ENCODE assay signal across 8 cellular contexts in genomic region chr17:40122944-40123810, GRCh38. TPM values are rescaled to one million over a fixed set of nuclear protein-coding genes. Genes with fewer than 3 reads are reported as not detected.
DNase-seq lines count a peak whose midpoint lies in the region; ATAC-seq and TF ChIP-seq lines count a peak whose summit lies in the region.

No MANE protein-coding gene starts in this region.

- H3K4me3 Mint-ChIP-seq in stimulated activated memory B cell treated with anti-CD40 and anti-IgM and Interleukin-4, amounts not matched to agents 10 μg/mL and 1 μg/mL and 100 μg/mL, for 72 hours, result peak overlapping the region; percentile 94

- H3K4me1 Mint-ChIP-seq in stimulated activated memory B cell treated with anti-CD40 and anti-IgM and Interleukin-4, amounts not matched to agents 10 μg/mL and 1 μg/mL and 100 μg/mL, for 72 hours, result peaks cover 44% of the 10 kb centered on the region

- DNase-seq in D341Med (ENCODE audit: low spot score) (peak; percentile 86), NCI-H1694 (lab: John Stamatoyannopoulos, UW) (peak; percentile 53), coronary artery (ENCODE audit: low spot score) (peak; percentile 76)

- peak in 1 of 2 donors; percentile 11 for TF ChIP-seq RAD21 in liver (IDR thresholded peaks at IDR 0.05)

- peak overlapping the region; percentile 81 to 92 for H3K9ac ChIP-seq in liver (ENCODE audit: low read depth in 1 of 2, low read length in 2 of 2)

- WGBS in liver, result under 1% methylated on average over 48 of the region's 48 CpGs

- peak overlapping the region; percentile 99 to 100 for H3K27ac ChIP-seq in coronary artery
- peak overlapping the region; percentile 91 to 95 for H3K27ac ChIP-seq in liver (ENCODE audit: low read depth in 1 of 2, low read length in 2 of 2)

- no peak for TF ChIP-seq CTCF in WI38 (IDR thresholded peaks at IDR 0.05; ENCODE audit: low read depth, low read length)
- no peak for TF ChIP-seq CTCF in coronary artery (IDR thresholded peaks at IDR 0.05)
- no peak for TF ChIP-seq CTCF in liver (IDR thresholded peaks at IDR 0.05; ENCODE audit: low read depth, low read length, missing input control)

- H3K27ac Mint-ChIP-seq in stimulated activated memory B cell treated with anti-CD40 and anti-IgM and Interleukin-4, amounts not matched to agents 10 μg/mL and 1 μg/mL and 100 μg/mL, for 72 hours, result peak overlapping the region; percentile 75

- peak; percentile 15 for ATAC-seq in GM21619 (IDR thresholded peaks at IDR 0.05; ENCODE audit: unreplicated experiment)
- ATAC-seq in stimulated activated memory B cell treated with anti-CD40 and anti-IgM and Interleukin-4, amounts not matched to agents 10 μg/mL and 1 μg/mL and 100 μg/mL, for 72 hours, result peak; percentile 37
- no peak for ATAC-seq in GM19463 (IDR thresholded peaks at IDR 0.05; ENCODE audit: unreplicated experiment)

- H3K9me3 Mint-ChIP-seq in stimulated activated memory B cell treated with anti-CD40 and anti-IgM and Interleukin-4, amounts not matched to agents 10 μg/mL and 1 μg/mL and 100 μg/mL, for 72 hours, result no peaks in the 10 kb centered on the region

- H3K27me3 ChIP-seq in liver (ENCODE audit: control insufficient read depth in 4 of 4, insufficient read depth in 4 of 4, low read length in 3 of 4), result no peaks in the 10 kb centered on the region

- no peaks in the 10 kb centered on the region for H3K27me3 Mint-ChIP-seq in stimulated activated memory B cell treated with anti-CD40 and anti-IgM and Interleukin-4, amounts not matched to agents 10 μg/mL and 1 μg/mL and 100 μg/mL, for 72 hours

- peaks cover 2 to 12% (median 10%) of the 10 kb centered on the region in 4 donors for H3K36me3 ChIP-seq in liver (ENCODE audit: control insufficient read depth in 4 of 4, insufficient read depth in 3 of 4, low read depth in 1 of 4, low read length in 3 of 4)

- H3K36me3 Mint-ChIP-seq in stimulated activated memory B cell treated with anti-CD40 and anti-IgM and Interleukin-4, amounts not matched to agents 10 μg/mL and 1 μg/mL and 100 μg/mL, for 72 hours, result peaks cover 18% of the 10 kb centered on the region

- H3K4me3 ChIP-seq in WI38 (ENCODE audit: low read depth, low read length) (peak overlapping the region; percentile 95), coronary artery (peak overlapping the region; percentile 99), liver (ENCODE audit: low read depth in 1 of 3, low read length in 3 of 3) (peak overlapping the region; percentile 86 to 97 (median 96))

- no peaks in the 10 kb centered on the region for H3K9me3 ChIP-seq in liver (ENCODE audit: control insufficient read depth in 4 of 4, low read length in 3 of 4)

- peaks cover 3 to 26% (median 22%) of the 10 kb centered on the region in 4 donors for H3K4me1 ChIP-seq in liver (ENCODE audit: control insufficient read depth in 4 of 4, insufficient read depth in 4 of 4, low read length in 3 of 4)

TF ChIP-seq in liver, 16 proteins besides CTCF, POLR2A, EP300 and RAD21:
- TF ChIP-seq ZBTB33 (IDR thresholded peaks at IDR 0.05), result peak; percentile 31
- no peak for TF ChIP-seq HNF4G (IDR thresholded peaks at IDR 0.05)
- TF ChIP-seq, protein P1, sequence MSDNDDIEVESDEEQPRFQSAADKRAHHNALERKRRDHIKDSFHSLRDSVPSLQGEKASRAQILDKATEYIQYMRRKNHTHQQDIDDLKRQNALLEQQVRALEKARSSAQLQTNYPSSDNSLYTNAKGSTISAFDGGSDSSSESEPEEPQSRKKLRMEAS (IDR thresholded peaks at IDR 0.05), result peak; percentile 98
- TF ChIP-seq, protein P2, sequence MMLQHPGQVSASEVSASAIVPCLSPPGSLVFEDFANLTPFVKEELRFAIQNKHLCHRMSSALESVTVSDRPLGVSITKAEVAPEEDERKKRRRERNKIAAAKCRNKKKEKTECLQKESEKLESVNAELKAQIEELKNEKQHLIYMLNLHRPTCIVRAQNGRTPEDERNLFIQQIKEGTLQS (IDR thresholded peaks at IDR 0.05), result no peak
- TF ChIP-seq NR2F2 (IDR thresholded peaks at IDR 0.05), result peak; percentile 80
- no peak for TF ChIP-seq JUND (IDR thresholded peaks at IDR 0.05)
- peak in 1 of 2 donors; percentile 13 for TF ChIP-seq EGR1 (IDR thresholded peaks at IDR 0.05; ENCODE audit: low read depth in 2 of 2)
- TF ChIP-seq FOXA2 (IDR thresholded peaks at IDR 0.05), result no peak
- TF ChIP-seq FOXA1 (IDR thresholded peaks at IDR 0.05), result no peak
- no peak for TF ChIP-seq TAF1 (conservative IDR thresholded peaks at IDR 0.05)
- TF ChIP-seq REST (IDR thresholded peaks at IDR 0.05), result no peak
- peak; percentile 21 for TF ChIP-seq RXRA (IDR thresholded peaks at IDR 0.05)
- no peak for TF ChIP-seq SP1 (IDR thresholded peaks at IDR 0.05)
- TF ChIP-seq GABPA (IDR thresholded peaks at IDR 0.05 in 1 of 2, conservative IDR thresholded peaks at IDR 0.05 in 1 of 2), result no peak
- peak; percentile 54 for TF ChIP-seq YY1 (IDR thresholded peaks at IDR 0.05)
- peak in 1 of 2 donors; percentile 10 for TF ChIP-seq HNF4A (conservative IDR thresholded peaks at IDR 0.05)
TF ChIP-seq in liver: peak in this region for 7.

RNA-seq across cellular contexts. Expression of gene MSL1, which starts 1.4 kb away (rescaled TPM):
- 10 to 100 TPM; 24.0 to 43.7 TPM for total RNA-seq in liver
- polyA plus RNA-seq in liver, result 10 to 100 TPM in 1 of 2 donors, 1 to 10 TPM in 1; 7.9 to 23.1 TPM

RNA-seq across cellular contexts. Expression of gene CASC3, which starts 17.2 kb away (rescaled TPM):
- total RNA-seq in liver, result 10 to 100 TPM; 17.1 to 17.9 TPM
- 10 to 100 TPM; 11.4 to 12.9 TPM for polyA plus RNA-seq in liver

RNA-seq across cellular contexts. Expression of gene NR1D1, which starts 22.8 kb away (rescaled TPM):
- total RNA-seq in liver, result 1 to 10 TPM in 1 of 2 donors, under 1 TPM in 1; 0.84 to 2.3 TPM
- 10 to 100 TPM in 1 of 2 donors, 1 to 10 TPM in 1; 8.8 to 13.7 TPM for polyA plus RNA-seq in liver

RNA-seq across cellular contexts. Expression of gene RAPGEFL1, which starts 54.1 kb away (rescaled TPM):
- total RNA-seq in liver, result 1 to 10 TPM; 1.9 to 3.2 TPM
- polyA plus RNA-seq in liver, result under 1 TPM; 0.82 to 0.98 TPM
